ENCODE assay signal across 16 cellular contexts in the genomic region with DNA sequence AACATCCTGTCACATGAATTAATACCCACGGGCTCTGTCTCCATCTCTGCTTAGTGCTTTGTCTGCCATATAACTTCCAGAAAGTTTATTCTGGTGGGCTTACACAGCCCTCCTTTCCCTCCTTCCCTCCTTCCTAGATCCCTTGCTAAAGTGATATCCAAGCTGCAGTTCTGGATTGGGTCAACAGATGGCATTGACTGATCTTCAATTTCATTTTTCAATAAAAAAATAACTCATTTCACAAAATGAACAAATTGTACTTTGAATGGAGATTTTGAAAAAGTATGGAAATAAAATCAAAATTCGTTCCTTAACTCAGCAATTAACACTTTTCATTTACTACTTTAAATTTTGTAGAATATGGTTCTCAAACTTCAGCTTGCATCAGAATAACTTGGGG.
DNase-seq lines count a peak whose midpoint lies in the region; ATAC-seq, FAIRE-seq and TF ChIP-seq lines count a peak whose summit lies in the region.
"Had no signal": no experiment of that assay in that cellular context is flagged by ENCODE, and none has a peak within 500 bp of the region (broad histone marks: within the 10 kb centered on the region; RNA-seq: fewer than 3 reads in every experiment).

No MANE protein-coding gene starts in this region.

- no peak overlapping the region for H2AFZ ChIP-seq in HepG2 (ENCODE audit: low read length)

- no peak for DNase-seq in HepG2 (ENCODE audit: low spot score)
- no peak for DNase-seq in ascending aorta (ENCODE audit: low spot score in 2 of 2)
- DNase-seq in foreskin fibroblast: peak; percentile 0 to 11
- no peak for DNase-seq in KG1 (lab: John Stamatoyannopoulos, UW)
- no peak for DNase-seq in pancreas
- no peak for DNase-seq in GM10266 (ENCODE audit: extremely low spot score)
- DNase-seq: activated naive CD4-positive, alpha-beta T cell treated with anti-CD3 and anti-CD28 coated beads, Interleukin-2, amount 50 U/mL, for 16 hours; caudate nucleus; GOT3; MV-4-11; Right ventricle myocardium superior; T-helper 2 cell had no signal

- no peak for ATAC-seq in HepG2
- no peak for ATAC-seq in GM18505 (IDR thresholded peaks at IDR 0.05; ENCODE audit: unreplicated experiment)
- no peak for ATAC-seq in pancreas
- ATAC-seq: naive thymus-derived CD8-positive, alpha-beta T cell had no signal

- TF ChIP-seq CTCF in liver (IDR thresholded peaks at IDR 0.05; ENCODE audit: low read depth, low read length, missing input control): peak; percentile 12
- no peak for TF ChIP-seq CTCF in HepG2 (CRISPR knock-in tag; IDR thresholded peaks at IDR 0.05)
- TF ChIP-seq CTCF in ascending aorta (IDR thresholded peaks at IDR 0.05): peak in 2 of 3 experiments; percentile 12 to 16
- TF ChIP-seq CTCF in foreskin fibroblast (IDR thresholded peaks at IDR 0.05; ENCODE audit: low read depth, low read length): peak; percentile 19
- TF ChIP-seq CTCF in pancreas (IDR thresholded peaks at IDR 0.05): no peak
- no peak for TF ChIP-seq CTCF in GM10266 (IDR thresholded peaks at IDR 0.05; ENCODE audit: control insufficient read depth, insufficient read depth, low read depth, missing control alignments)

- FAIRE-seq in HepG2 (lab: Jason Lieb, UNC) (no peak), pancreas (lab: Jason Lieb, UNC) (no peak)

- H3K36me3 ChIP-seq in liver (ENCODE audit: control insufficient read depth in 4 of 4, insufficient read depth in 3 of 4, low read depth in 1 of 4, low read length in 3 of 4) (no peaks in the 10 kb centered on the region), HepG2 (replicated peaks in 1 of 2; ENCODE audit: control insufficient read depth in 1 of 2, insufficient read depth in 2 of 2, low read length in 2 of 2) (no peaks in the 10 kb centered on the region), ascending aorta (no peaks in the 10 kb centered on the region), pancreas (no peaks in the 10 kb centered on the region)
- H3K36me3 ChIP-seq: suprapubic skin had no signal

- intact Hi-C loops in HepG2 (cut with micrococcal nuclease; ENCODE audit: unreplicated experiment): no loop called here
- intact Hi-C loops in ascending aorta (cut with DNase I): no loop called here
- intact Hi-C loops in pancreas (cut with DNase I): no loop called here

- no peaks in the 10 kb centered on the region for H3K4me1 ChIP-seq in liver (ENCODE audit: control insufficient read depth in 4 of 4, insufficient read depth in 4 of 4, low read length in 3 of 4)
- H3K4me1 ChIP-seq in HepG2 (ENCODE audit: insufficient read depth, low read length): no peaks in the 10 kb centered on the region
- H3K4me1 ChIP-seq in ascending aorta: no peaks in the 10 kb centered on the region
- no peaks in the 10 kb centered on the region for H3K4me1 ChIP-seq in pancreas
- H3K4me1 ChIP-seq: suprapubic skin had no signal

- TF ChIP-seq EP300 in HepG2 (IDR thresholded peaks at IDR 0.05; ENCODE audit: low read depth in 2 of 2, low read length in 2 of 2) (no peak), HepG2 (CRISPR knock-in tag; IDR thresholded peaks at IDR 0.05; ENCODE audit: borderline replicate concordance) (no peak)

- CTCF ChIA-PET in HepG2 (lab: Yijun Ruan, JAX; ENCODE audit: low intra/inter-chr PET ratio, low total read pairs): no interaction called here

- H3K9ac ChIP-seq in liver (ENCODE audit: low read depth in 1 of 2, low read length in 2 of 2) (no peak overlapping the region), HepG2 (ENCODE audit: insufficient read depth, low read depth, low read length) (no peak overlapping the region)

- no peak for TF ChIP-seq RAD21 in liver (IDR thresholded peaks at IDR 0.05)
- no peak for TF ChIP-seq RAD21 in HepG2 (CRISPR knock-in tag; IDR thresholded peaks at IDR 0.05)

- H4K20me1 ChIP-seq in HepG2 (ENCODE audit: insufficient read depth, low read length): no peaks in the 10 kb centered on the region

- in situ Hi-C loops in HepG2 (cut with HindIII; ENCODE audit: extremely low pct_ligation_motif_present, low pct_unique_long_range_greater_than_20kb): no loop called here

- BruUV-seq in HepG2 (replicated peaks; lab: Mats Ljungman, UMichigan): no TSS peak

- WGBS in liver: 35% methylated on average over 2 of the region's 2 CpGs
- 0% methylated on average over 2 of the region's 2 CpGs for WGBS in HepG2 (ENCODE audit: low lambda C conversion rate)
- 10 to 23% methylated on average over 2 of the region's 2 CpGs for WGBS in pancreas, 2 donors

- H3K27me3 ChIP-seq in liver (ENCODE audit: control insufficient read depth in 4 of 4, insufficient read depth in 4 of 4, low read length in 3 of 4): peaks cover 0 to 4% (median 0%) of the 10 kb centered on the region in 4 donors
- no peaks in the 10 kb centered on the region for H3K27me3 ChIP-seq in HepG2 (ENCODE audit: control insufficient read depth in 1 of 2, insufficient read depth in 2 of 2, low read length in 2 of 2)
- no peaks in the 10 kb centered on the region for H3K27me3 ChIP-seq in ascending aorta
- H3K27me3 ChIP-seq in pancreas: peaks cover 0 to 12% (median 2%) of the 10 kb centered on the region in 4 donors
- H3K27me3 ChIP-seq: suprapubic skin had no signal

- TF ChIP-seq POLR2A in HepG2 (IDR thresholded peaks at IDR 0.05; ENCODE audit: insufficient read depth in 1 of 2, low read depth in 2 of 2, low read length in 2 of 2) (no peak), GM18505 (IDR thresholded peaks at IDR 0.05; ENCODE audit: borderline replicate concordance, extremely low read depth, insufficient read depth, insufficient read length) (no peak)

- no peaks in the 10 kb centered on the region for H3K79me2 ChIP-seq in HepG2 (ENCODE audit: insufficient read depth, low read length)

- H3K9me3 ChIP-seq in liver (ENCODE audit: control insufficient read depth in 4 of 4, low read length in 3 of 4) (no peaks in the 10 kb centered on the region), HepG2 (ENCODE audit: low read length) (no peaks in the 10 kb centered on the region), ascending aorta (no peaks in the 10 kb centered on the region), pancreas (no peaks in the 10 kb centered on the region)
- H3K9me3 ChIP-seq: suprapubic skin had no signal

- H3K4me3 ChIP-seq in liver (ENCODE audit: low read depth in 1 of 3, low read length in 3 of 3): no peak overlapping the region
- no peak overlapping the region for H3K4me3 ChIP-seq in HepG2 (replicated peaks in 1 of 3; ENCODE audit: insufficient read depth in 1 of 3, low read depth in 2 of 3, low read length in 3 of 3)
- H3K4me3 ChIP-seq in ascending aorta: no peak overlapping the region
- H3K4me3 ChIP-seq in foreskin fibroblast (ENCODE audit: low read depth in 1 of 2, low read length in 2 of 2): no peak overlapping the region
- no peak overlapping the region for H3K4me3 ChIP-seq in pancreas
- H3K4me3 ChIP-seq: suprapubic skin had no signal

- H3K4me2 ChIP-seq in HepG2 (ENCODE audit: low read depth, low read length): no peak overlapping the region

- POLR2A ChIA-PET in HepG2 (lab: Yijun Ruan, JAX): no interaction called here

- H3K27ac ChIP-seq in liver (ENCODE audit: low read depth in 1 of 2, low read length in 2 of 2): no peak overlapping the region
- H3K27ac ChIP-seq in HepG2 (ENCODE audit: extremely low read length, insufficient read depth, low read length): no peak overlapping the region
- no peak overlapping the region for H3K27ac ChIP-seq in ascending aorta
- no peak overlapping the region for H3K27ac ChIP-seq in pancreas
- H3K27ac ChIP-seq: suprapubic skin had no signal

TF ChIP-seq in liver, 16 proteins besides CTCF, POLR2A, EP300 and RAD21:
- TF ChIP-seq TAF1 (conservative IDR thresholded peaks at IDR 0.05): no peak

TF ChIP-seq in HepG2, 621 proteins besides CTCF, POLR2A, EP300 and RAD21:
- TF ChIP-seq ATF7-NPFF (CRISPR knock-in tag; IDR thresholded peaks at IDR 0.05; ENCODE audit: low read depth): no peak

Comparison
In these comparisons a context has a peak if more than half of its experiments do, and no peak if none do; other contexts are left out.
1. CTCF ChIP-seq: peak in liver (single experiment), ascending aorta (2 of 3) and foreskin fibroblast (single experiment); none in HepG2 (single experiment), pancreas (0 of 4) and GM10266 (single experiment).
2. DNase-seq: peak in foreskin fibroblast (2 of 2); none in HepG2 (single experiment), ascending aorta (0 of 2), KG1 (single experiment), pancreas (0 of 6) and GM10266 (single experiment).